8 cellular contexts compared by ENCODE assay signal in the genomic region with DNA sequence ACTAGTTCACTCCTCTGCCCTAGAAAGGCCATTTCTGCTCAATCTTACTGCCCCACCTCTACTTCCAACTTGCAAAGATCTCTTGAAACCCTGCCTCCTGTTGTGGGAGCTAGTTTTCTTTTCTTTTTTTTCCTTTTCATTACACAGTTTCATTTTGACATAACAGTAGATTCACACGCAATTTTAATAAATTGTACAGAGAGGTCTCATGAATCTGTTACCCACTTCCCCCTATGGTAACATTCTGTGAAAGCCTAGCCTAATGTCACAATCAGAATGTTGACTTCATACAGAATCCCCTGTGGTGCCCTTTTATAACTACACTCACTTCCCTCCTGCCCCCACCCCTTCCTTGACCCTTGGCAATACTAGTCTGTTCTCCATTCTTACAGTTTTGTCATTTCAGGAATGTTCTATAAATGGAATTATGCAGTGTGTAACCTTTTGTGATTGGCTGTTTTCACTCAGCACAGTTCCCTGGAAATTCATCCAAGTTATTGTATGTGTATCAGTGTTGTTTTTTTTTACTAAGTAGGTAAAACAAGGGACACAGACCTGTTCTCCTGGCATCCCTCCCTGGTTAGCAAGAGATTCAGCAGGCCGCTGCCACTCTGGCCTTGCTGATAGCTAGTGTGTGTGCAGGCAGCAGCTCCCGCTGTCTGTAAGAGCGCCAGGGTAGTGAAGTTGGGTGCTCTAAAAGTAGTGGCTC. TPM values are rescaled to one million over a fixed set of nuclear protein-coding genes. Genes with fewer than 3 reads are reported as not detected.
DNase-seq lines count a peak whose midpoint lies in the region; ATAC-seq and TF ChIP-seq lines count a peak whose summit lies in the region.

No MANE protein-coding gene starts in this region.

- peak overlapping the region; percentile 35 for H4K91ac ChIP-seq in IMR-90 (ENCODE audit: insufficient read depth, low read depth, low read length)

- DNase-seq in EL (peak; percentile 56), IMR-90 (peak; percentile 69), D341Med (ENCODE audit: low spot score) (no peak), amniotic stem cell (lab: John Stamatoyannopoulos, UW) (no peak)

- peak overlapping the region; percentile 70; the same call in 1 of the 2 replicates for H2AK5ac ChIP-seq in IMR-90 (ENCODE audit: low read depth, low read length)

- CTCF ChIA-PET in IMR-90 (lab: Yijun Ruan, JAX): interaction anchor here (1.0 to 1.2 kb wide), 2 partner anchors 15 to 25 kb away, joined by 3 read pairs; no protein-coding TSS in a partner anchor

- peak; percentile 70 for ATAC-seq in IMR-90 (ENCODE audit: low read depth)
- ATAC-seq in esophagus mucosa: peak; percentile 24
- no peak for ATAC-seq in HG02852 (IDR thresholded peaks at IDR 0.05; ENCODE audit: unreplicated experiment)
- no peak for ATAC-seq in GM18867 (IDR thresholded peaks at IDR 0.05; ENCODE audit: unreplicated experiment)

- H3K79me2 ChIP-seq in parathyroid adenoma: peaks cover 1% of the 10 kb centered on the region

- H3K56ac ChIP-seq in IMR-90 (ENCODE audit: extremely low read depth, insufficient read depth, low read length): no peak overlapping the region

- in situ Hi-C loops in IMR-90 (cut with MboI; ENCODE audit: low sequenced_read_pairs): no loop called here

- peak overlapping the region; percentile 42; the same call in 1 of the 2 replicates for H2BK20ac ChIP-seq in IMR-90 (ENCODE audit: low read depth, low read length)

- H2AK9ac ChIP-seq in IMR-90 (replicated peaks; ENCODE audit: low read depth, low read length, poor library complexity): no peak overlapping the region

- POLR2A ChIA-PET in IMR-90 (lab: Charles Lee; ENCODE audit: unreplicated experiment): interaction anchor here (0.6 kb wide), 1 partner anchor 1111 kb away, joined by 4 read pairs; no protein-coding TSS in a partner anchor

- H4K5ac ChIP-seq in IMR-90 (ENCODE audit: low read depth, low read length): peak overlapping the region; percentile 59

- peak overlapping the region; percentile 58 for H2BK120ac ChIP-seq in IMR-90 (ENCODE audit: low read depth, low read length)

- peaks cover 33 to 73% of the 10 kb centered on the region in 2 experiments for H3K79me1 ChIP-seq in IMR-90 (ENCODE audit: low read depth in 1 of 2, low read length in 2 of 2)

- H3K4me3 ChIP-seq in IMR-90 (ENCODE audit: insufficient read depth, low read depth, low read length): no peak overlapping the region
- H3K4me3 ChIP-seq in parathyroid adenoma (ENCODE audit: low read depth, low read length): no peak overlapping the region

- H3K27me3 ChIP-seq in IMR-90 (ENCODE audit: control insufficient read depth, insufficient read depth, low read length) (no peaks in the 10 kb centered on the region), parathyroid adenoma (ENCODE audit: control insufficient read depth, insufficient read depth, low read length) (no peaks in the 10 kb centered on the region)

- peak overlapping the region; percentile 36 for H2BK5ac ChIP-seq in IMR-90 (ENCODE audit: low read depth, low read length, poor library complexity, severe bottlenecking)

- no peak for TF ChIP-seq RAD21 in IMR-90 (IDR thresholded peaks at IDR 0.05; ENCODE audit: low read length)

- peak overlapping the region; percentile 21; the same call in 1 of the 3 replicates for H2BK15ac ChIP-seq in IMR-90 (ENCODE audit: low read depth, low read length)

- peak overlapping the region; percentile 51; the same call in 1 of the 2 replicates for H3K23ac ChIP-seq in IMR-90 (ENCODE audit: low read depth, low read length)

- peak overlapping the region; percentile 62 for H3K4me2 ChIP-seq in IMR-90 (ENCODE audit: low read depth, low read length)
- H3K4me2 ChIP-seq in parathyroid adenoma (ENCODE audit: low read length): no peak overlapping the region

- H3K9ac ChIP-seq in IMR-90 (ENCODE audit: low read depth, low read length): no peak overlapping the region
- no peak overlapping the region for H3K9ac ChIP-seq in parathyroid adenoma

- peak overlapping the region; percentile 70 for H3K14ac ChIP-seq in IMR-90 (replicated peaks; ENCODE audit: low read depth, low read length)

- H3K18ac ChIP-seq in IMR-90 (ENCODE audit: low read depth, low read length): peak overlapping the region; percentile 44

- H4K8ac ChIP-seq in IMR-90 (ENCODE audit: low read depth in 2 of 2, low read length in 2 of 2): peak overlapping the region; percentile 26 to 28; a peak in 1 of 4 replicates

- H3K9me1 ChIP-seq in IMR-90 (ENCODE audit: insufficient read depth, low read length): peaks cover 24% of the 10 kb centered on the region

- H4K20me1 ChIP-seq in IMR-90 (ENCODE audit: insufficient read depth, low read length): peaks cover 7% of the 10 kb centered on the region

- no CpG with 5 or more reads among the region's 4 CpGs for WGBS in IMR-90 (ENCODE audit: extremely low coverage in 2 of 2, insufficient read length in 1 of 2), 2 experiments

- dilution Hi-C loops in IMR-90 (cut with HindIII; ENCODE audit: low sequenced_read_pairs, unreplicated experiment): no loop called here

- no TSS peak for BruUV-seq in IMR-90 (replicated peaks; lab: Mats Ljungman, UMichigan)

- H3K27ac ChIP-seq in IMR-90 (ENCODE audit: insufficient read depth, low read length): peak overlapping the region; percentile 73
- H3K27ac ChIP-seq in parathyroid adenoma: peak overlapping the region; percentile 60

- H3K36me3 ChIP-seq in IMR-90 (ENCODE audit: control insufficient read depth, insufficient read depth, low read length) (no peaks in the 10 kb centered on the region), parathyroid adenoma (ENCODE audit: control insufficient read depth, insufficient read depth, low read length) (no peaks in the 10 kb centered on the region)

- H2AFZ ChIP-seq in IMR-90 (replicated peaks; ENCODE audit: low read length, poor library complexity) (no peak overlapping the region), parathyroid adenoma (no peak overlapping the region)

- H3K9me3 ChIP-seq in IMR-90 (ENCODE audit: control insufficient read depth, insufficient read depth, low read length) (no peaks in the 10 kb centered on the region), parathyroid adenoma (ENCODE audit: control insufficient read depth, low read length) (no peaks in the 10 kb centered on the region)

- H3K4ac ChIP-seq in IMR-90 (ENCODE audit: low read depth, low read length): peak overlapping the region; percentile 66

- H3K4me1 ChIP-seq in IMR-90 (ENCODE audit: control insufficient read depth, insufficient read depth, low read length): peaks cover 33% of the 10 kb centered on the region
- H3K4me1 ChIP-seq in parathyroid adenoma: no peaks in the 10 kb centered on the region

- no peak for TF ChIP-seq POLR2A in IMR-90 (IDR thresholded peaks at IDR 0.05; ENCODE audit: low read depth, low read length)

- TF ChIP-seq CTCF in IMR-90 (conservative IDR thresholded peaks at IDR 0.05; ENCODE audit: low read depth, low read length): no peak
- no peak for TF ChIP-seq CTCF in parathyroid adenoma (IDR thresholded peaks at IDR 0.05)

- intact Hi-C loops in IMR-90 (cut with micrococcal nuclease): no loop called here

TF ChIP-seq in IMR-90, 13 proteins besides CTCF, POLR2A, EP300 and RAD21:
- no peak for TF ChIP-seq CHD1 (IDR thresholded peaks at IDR 0.05; ENCODE audit: low read depth, low read length)
- TF ChIP-seq MAFK (IDR thresholded peaks at IDR 0.05; ENCODE audit: low read depth, low read length): no peak
- peak; percentile 33; the same call in 1 of the 2 replicates for TF ChIP-seq CEBPB (IDR thresholded peaks at IDR 0.05; ENCODE audit: low read depth, low read length)
- no peak for TF ChIP-seq SMC3 (IDR thresholded peaks at IDR 0.05; ENCODE audit: low read depth, low read length)
- TF ChIP-seq MAZ (IDR thresholded peaks at IDR 0.05; ENCODE audit: borderline replicate concordance, low read depth, low read length): peak; percentile 89; the same call in 1 of the 2 replicates
- TF ChIP-seq NFE2L2 (IDR thresholded peaks at IDR 0.05; ENCODE audit: low read depth, low read length): no peak
- TF ChIP-seq, protein P1, sequence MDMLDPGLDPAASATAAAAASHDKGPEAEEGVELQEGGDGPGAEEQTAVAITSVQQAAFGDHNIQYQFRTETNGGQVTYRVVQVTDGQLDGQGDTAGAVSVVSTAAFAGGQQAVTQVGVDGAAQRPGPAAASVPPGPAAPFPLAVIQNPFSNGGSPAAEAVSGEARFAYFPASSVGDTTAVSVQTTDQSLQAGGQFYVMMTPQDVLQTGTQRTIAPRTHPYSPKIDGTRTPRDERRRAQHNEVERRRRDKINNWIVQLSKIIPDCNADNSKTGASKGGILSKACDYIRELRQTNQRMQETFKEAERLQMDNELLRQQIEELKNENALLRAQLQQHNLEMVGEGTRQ (IDR thresholded peaks at IDR 0.05; ENCODE audit: low read depth, low read length): no peak
- no peak for TF ChIP-seq FOS (IDR thresholded peaks at IDR 0.05; ENCODE audit: low read depth, low read length)
- TF ChIP-seq RFX5 (IDR thresholded peaks at IDR 0.05; ENCODE audit: low read depth, low read length): no peak
- TF ChIP-seq, protein P2, sequence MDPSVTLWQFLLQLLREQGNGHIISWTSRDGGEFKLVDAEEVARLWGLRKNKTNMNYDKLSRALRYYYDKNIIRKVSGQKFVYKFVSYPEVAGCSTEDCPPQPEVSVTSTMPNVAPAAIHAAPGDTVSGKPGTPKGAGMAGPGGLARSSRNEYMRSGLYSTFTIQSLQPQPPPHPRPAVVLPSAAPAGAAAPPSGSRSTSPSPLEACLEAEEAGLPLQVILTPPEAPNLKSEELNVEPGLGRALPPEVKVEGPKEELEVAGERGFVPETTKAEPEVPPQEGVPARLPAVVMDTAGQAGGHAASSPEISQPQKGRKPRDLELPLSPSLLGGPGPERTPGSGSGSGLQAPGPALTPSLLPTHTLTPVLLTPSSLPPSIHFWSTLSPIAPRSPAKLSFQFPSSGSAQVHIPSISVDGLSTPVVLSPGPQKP (IDR thresholded peaks at IDR 0.05; ENCODE audit: borderline replicate concordance, low read depth, low read length): no peak
- TF ChIP-seq MXI1 (IDR thresholded peaks at IDR 0.05; ENCODE audit: borderline replicate concordance, low read depth, low read length): no peak
- TF ChIP-seq BHLHE40 (IDR thresholded peaks at IDR 0.05; ENCODE audit: low read depth, low read length): no peak
- TF ChIP-seq RCOR1 (IDR thresholded peaks at IDR 0.05; ENCODE audit: insufficient replicate concordance, low read length): no peak
TF ChIP-seq in IMR-90: peak in this region for 2.

RNA-seq across cellular contexts. Expression of a gene that starts 21.5 kb away (rescaled TPM):
- total RNA-seq in IMR-90 (2012; rRNA removed) (9.0 and 10.6 TPM in 2 replicates), esophagus mucosa (9.0 TPM)
- 8.6 and 9.1 TPM in 2 replicates for polyA plus RNA-seq in IMR-90 (2012; rRNA removed)
- polyA plus RNA-seq in IMR-90 (2012; cell fraction: cytosol; rRNA removed): 5.5 and 6.1 TPM in 2 replicates
- polyA plus RNA-seq in IMR-90 (2012; cell fraction: nucleus; rRNA removed; ENCODE audit: low replicate concordance): 5.5 and 7.2 TPM in 2 replicates

Comparison
In these comparisons a context has a peak if more than half of its experiments do, and no peak if none do; other contexts are left out.
1. DNase-seq: peak in EL (single experiment) and IMR-90 (single experiment); none in D341Med (single experiment) and amniotic stem cell (single experiment).
2. ATAC-seq: peak in IMR-90 (single experiment) and esophagus mucosa (single experiment); none in HG02852 (single experiment) and GM18867 (single experiment).